19 cellular contexts compared by ENCODE assay signal in the genomic region with DNA sequence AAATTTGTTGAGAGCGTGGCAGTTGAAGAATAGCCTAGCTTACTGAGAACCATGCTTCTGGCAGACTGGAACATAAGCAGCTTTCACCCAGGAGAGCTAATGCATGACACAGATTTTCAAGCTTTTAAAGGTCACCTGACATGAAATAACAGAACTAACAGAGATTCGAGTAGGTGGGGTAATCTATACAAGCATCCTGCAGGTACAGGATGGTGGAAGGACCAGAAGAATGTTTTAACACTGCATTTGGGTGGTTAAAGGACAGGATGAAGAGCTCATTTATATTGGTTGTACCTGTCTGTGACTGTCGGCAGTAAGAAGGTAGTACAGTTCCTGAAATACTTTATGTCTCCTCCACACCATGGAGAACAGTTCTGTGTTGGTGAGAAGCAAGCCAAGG.
"Had no signal": no experiment of that assay in that cellular context is flagged by ENCODE, and none has a peak within 500 bp of the region (broad histone marks: within the 10 kb centered on the region; RNA-seq: fewer than 3 reads in every experiment).

No MANE protein-coding gene starts in this region.

- H3K27me3 ChIP-seq: gastrocnemius medialis, heart left ventricle, left lung, upper lobe of right lung had no signal

- H3K36me3 Mint-ChIP-seq: activated naive CD8-positive, alpha-beta T cell; mesothelial cell of epicardium; natural killer cell treated with Interleukin-12 subunit alpha and Interleukin-12 subunit beta and Interleukin-15 and Interleukin-18, amount 100 ng/mL, for 72 hours had no signal

- H3K27ac ChIP-seq: coronary artery, gastrocnemius medialis, heart left ventricle, left lung, upper lobe of right lung, VCaP had no signal

- DNase-seq: activated CD4-positive, alpha-beta T cell treated with anti-CD3 and anti-CD28 coated beads, Interleukin-2, amount 50 U/mL, for 4 hours; activated T-cell treated with anti-CD3 and anti-CD28 coated beads for 4 hours; amygdala; central memory CD4-positive, alpha-beta T cell; gastrocnemius medialis; heart left ventricle; kidney; left lung; nucleus accumbens; posterior cingulate gyrus; stimulated activated CD4-positive, alpha-beta T cell treated with anti-CD3 and anti-CD28 coated beads, Interleukin-1b, Interleukin-23, amount 100 ng/mL, for 48 hours; stimulated activated CD8-positive, alpha-beta memory T cell treated with anti-CD3 and anti-CD28 coated beads, Interleukin-4, amount 100 ng/mL, for 48 hours; stimulated activated naive CD4-positive, alpha-beta T cell; upper lobe of right lung had no signal

- H3K27me3 Mint-ChIP-seq: natural killer cell treated with Interleukin-12 subunit alpha and Interleukin-12 subunit beta and Interleukin-15 and Interleukin-18, amount 100 ng/mL, for 72 hours had no signal

- H3K9me3 Mint-ChIP-seq: mesothelial cell of epicardium; natural killer cell treated with Interleukin-12 subunit alpha and Interleukin-12 subunit beta and Interleukin-15 and Interleukin-18, amount 100 ng/mL, for 72 hours had no signal

- H3K9me3 ChIP-seq: gastrocnemius medialis, heart left ventricle, left lung, upper lobe of right lung had no signal

- H3K4me3 Mint-ChIP-seq: activated naive CD8-positive, alpha-beta T cell; mesothelial cell of epicardium; natural killer cell treated with Interleukin-12 subunit alpha and Interleukin-12 subunit beta and Interleukin-15 and Interleukin-18, amount 100 ng/mL, for 72 hours had no signal

- H3K4me3 ChIP-seq: coronary artery, gastrocnemius medialis, heart left ventricle, left lung, upper lobe of right lung had no signal

- FAIRE-seq: kidney had no signal

- H3K36me3 ChIP-seq: gastrocnemius medialis, heart left ventricle, left lung, upper lobe of right lung had no signal

- H3K27ac Mint-ChIP-seq: activated naive CD8-positive, alpha-beta T cell; mesothelial cell of epicardium; natural killer cell treated with Interleukin-12 subunit alpha and Interleukin-12 subunit beta and Interleukin-15 and Interleukin-18, amount 100 ng/mL, for 72 hours had no signal
